ENCODE assay signal across 9 cellular contexts in the genomic region with DNA sequence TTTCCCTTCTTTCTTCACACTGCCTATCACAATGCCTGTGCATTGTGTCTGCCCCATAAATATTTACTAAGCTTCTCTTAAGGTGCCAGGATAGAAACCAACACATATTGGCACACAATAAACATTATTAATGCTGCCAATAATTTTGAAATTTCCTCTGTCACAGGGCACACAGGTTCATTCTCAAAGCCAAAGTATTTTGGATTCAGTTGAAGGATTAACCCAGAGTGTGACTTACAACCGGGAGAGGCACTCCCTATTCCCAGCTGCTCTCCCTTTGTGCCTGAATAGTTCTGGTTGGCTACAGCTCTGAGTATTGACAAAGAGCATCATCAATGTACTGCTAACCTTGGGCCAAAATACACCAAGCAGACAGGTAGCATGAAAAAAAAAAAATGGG. TPM values are rescaled to one million over a fixed set of nuclear protein-coding genes. Genes with fewer than 3 reads are reported as not detected.
DNase-seq lines count a peak whose midpoint lies in the region; ATAC-seq and TF ChIP-seq lines count a peak whose summit lies in the region.
"Had no signal": no experiment of that assay in that cellular context is flagged by ENCODE, and none has a peak within 500 bp of the region (broad histone marks: within the 10 kb centered on the region; RNA-seq: fewer than 3 reads in every experiment).

No MANE protein-coding gene starts in this region.

- peak in 1 of 2 donors; percentile 5 for ATAC-seq in naive thymus-derived CD8-positive, alpha-beta T cell
- ATAC-seq in HG03460 (IDR thresholded peaks at IDR 0.05; ENCODE audit: unreplicated experiment), result no peak

- peaks cover 73% of the 10 kb centered on the region for H3K4me1 ChIP-seq in CD4-positive, alpha-beta memory T cell (ENCODE audit: insufficient read depth, low read length)
- H3K4me1 ChIP-seq in DOHH2 (ENCODE audit: control insufficient read depth, low read length), result peaks cover 78% of the 10 kb centered on the region
- H3K4me1 ChIP-seq in vagina, result no peaks in the 10 kb centered on the region

- intact Hi-C loops in CD4-positive, alpha-beta memory T cell (cut with micrococcal nuclease), result loop anchor here (1.0 to 5.0 kb wide), 3 partner anchors 20 to 94 kb away; no protein-coding TSS in a partner anchor
- intact Hi-C loops in activated T-helper 1 cell treated with anti-CD3 and anti-CD28 coated beads, Interleukin-12 subunit alpha, Interleukin-12 subunit beta, Interleukin-2, Interleukin-4 antibody, amounts not matched to agents 30 ng/mL and 10 ng/mL and 1 ng/mL, durations not matched to agents 14 hours and 24 hours and 36 hours (cut with micrococcal nuclease), result no loop called here
- intact Hi-C loops in vagina (cut with DNase I), result no loop called here

- H3K9me3 Mint-ChIP-seq in CD4-positive, alpha-beta memory T cell, result peaks cover 0 to 2% (median 0%) of the 10 kb centered on the region in 8 donors
- no peaks in the 10 kb centered on the region for H3K9me3 Mint-ChIP-seq in activated T-helper 1 cell treated with anti-CD3 and anti-CD28 coated beads, Interleukin-12 subunit alpha, Interleukin-12 subunit beta, Interleukin-2, Interleukin-4 antibody, amounts not matched to agents 30 ng/mL and 10 ng/mL and 1 ng/mL, durations not matched to agents 14 hours and 24 hours and 36 hours
- no peaks in the 10 kb centered on the region for H3K9me3 Mint-ChIP-seq in naive thymus-derived CD8-positive, alpha-beta T cell
- H3K9me3 Mint-ChIP-seq: CD14-positive monocyte had no signal

- H3K27me3 ChIP-seq in CD4-positive, alpha-beta memory T cell (ENCODE audit: insufficient read depth, low read length), result no peaks in the 10 kb centered on the region
- no peaks in the 10 kb centered on the region for H3K27me3 ChIP-seq in DOHH2 (ENCODE audit: control insufficient read depth, low read length)
- no peaks in the 10 kb centered on the region for H3K27me3 ChIP-seq in vagina

- H3K4me2 ChIP-seq in DOHH2 (ENCODE audit: low read length), result peak overlapping the region; percentile 74

- H3K4me1 Mint-ChIP-seq in CD4-positive, alpha-beta memory T cell, result peaks cover 51 to 88% (median 73%) of the 10 kb centered on the region in 4 donors
- peaks cover 65% of the 10 kb centered on the region for H3K4me1 Mint-ChIP-seq in activated T-helper 1 cell treated with anti-CD3 and anti-CD28 coated beads, Interleukin-12 subunit alpha, Interleukin-12 subunit beta, Interleukin-2, Interleukin-4 antibody, amounts not matched to agents 30 ng/mL and 10 ng/mL and 1 ng/mL, durations not matched to agents 14 hours and 24 hours and 36 hours (ENCODE audit: low read depth)
- H3K4me1 Mint-ChIP-seq in naive thymus-derived CD8-positive, alpha-beta T cell, result peaks cover 43 to 89% (median 84%) of the 10 kb centered on the region in 4 donors

- no peaks in the 10 kb centered on the region for H4K20me1 ChIP-seq in DOHH2 (ENCODE audit: control insufficient read depth, insufficient read depth, low read depth, low read length)

- TF ChIP-seq CTCF in DOHH2 (IDR thresholded peaks at IDR 0.05; ENCODE audit: low read depth, low read length, poor library complexity, severe bottlenecking) (no peak), vagina (IDR thresholded peaks at IDR 0.05) (no peak)

- POLR2A ChIA-PET in CD4-positive, alpha-beta memory T cell (lab: Charles Lee; ENCODE audit: partially characterized antibody), result interaction anchor here (0.7 to 3.2 kb wide), 11 partner anchors 8 to 187 kb away, joined by 3 to 32 read pairs (median 8); a partner anchor contains a TSS
- POLR2A ChIA-PET in naive thymus-derived CD8-positive, alpha-beta T cell (lab: Charles Lee), result interaction anchor here (0.7 to 5.8 kb wide), 9 partner anchors 8 to 92 kb away, joined by 4 to 54 read pairs (median 5); a partner anchor contains a TSS

- peak overlapping the region; percentile 74 to 98 (median 90) for H3K27ac Mint-ChIP-seq in CD4-positive, alpha-beta memory T cell
- H3K27ac Mint-ChIP-seq in activated T-helper 1 cell treated with anti-CD3 and anti-CD28 coated beads, Interleukin-12 subunit alpha, Interleukin-12 subunit beta, Interleukin-2, Interleukin-4 antibody, amounts not matched to agents 30 ng/mL and 10 ng/mL and 1 ng/mL, durations not matched to agents 14 hours and 24 hours and 36 hours, result peak overlapping the region; percentile 88
- peak overlapping the region; percentile 90 to 98 (median 94) for H3K27ac Mint-ChIP-seq in naive thymus-derived CD8-positive, alpha-beta T cell

- no peaks in the 10 kb centered on the region for H3K79me2 ChIP-seq in DOHH2 (ENCODE audit: control insufficient read depth, low read length)

- CTCF ChIA-PET in CD4-positive, alpha-beta memory T cell (lab: Charles Lee; ENCODE audit: partially characterized antibody), result interaction anchor here (0.7 to 3.5 kb wide), 9 partner anchors 9 to 172 kb away, joined by 3 to 18 read pairs (median 3); no protein-coding TSS in a partner anchor

- no peaks in the 10 kb centered on the region for H3K36me3 ChIP-seq in CD4-positive, alpha-beta memory T cell (ENCODE audit: insufficient read depth, low read length)
- peaks cover 3% of the 10 kb centered on the region; the same call in 1 of the 2 replicates for H3K36me3 ChIP-seq in DOHH2 (ENCODE audit: control insufficient read depth, low read length)
- no peaks in the 10 kb centered on the region for H3K36me3 ChIP-seq in vagina

- H3K4me3 Mint-ChIP-seq in CD4-positive, alpha-beta memory T cell, result peak overlapping the region; percentile 23 to 83 (median 74)
- H3K4me3 Mint-ChIP-seq in activated T-helper 1 cell treated with anti-CD3 and anti-CD28 coated beads, Interleukin-12 subunit alpha, Interleukin-12 subunit beta, Interleukin-2, Interleukin-4 antibody, amounts not matched to agents 30 ng/mL and 10 ng/mL and 1 ng/mL, durations not matched to agents 14 hours and 24 hours and 36 hours, result peak overlapping the region; percentile 41
- H3K4me3 Mint-ChIP-seq in naive thymus-derived CD8-positive, alpha-beta T cell, result peak overlapping the region; percentile 60 to 85 (median 70)
- H3K4me3 Mint-ChIP-seq: CD14-positive monocyte had no signal

- no peaks in the 10 kb centered on the region for H3K36me3 Mint-ChIP-seq in CD4-positive, alpha-beta memory T cell
- H3K36me3 Mint-ChIP-seq in activated T-helper 1 cell treated with anti-CD3 and anti-CD28 coated beads, Interleukin-12 subunit alpha, Interleukin-12 subunit beta, Interleukin-2, Interleukin-4 antibody, amounts not matched to agents 30 ng/mL and 10 ng/mL and 1 ng/mL, durations not matched to agents 14 hours and 24 hours and 36 hours (ENCODE audit: low read depth), result peaks cover 5% of the 10 kb centered on the region
- H3K36me3 Mint-ChIP-seq in naive thymus-derived CD8-positive, alpha-beta T cell, result peaks cover 0 to 6% (median 0%) of the 10 kb centered on the region in 3 donors
- H3K36me3 Mint-ChIP-seq: CD14-positive monocyte had no signal

- no peaks in the 10 kb centered on the region for H3K27me3 Mint-ChIP-seq in CD4-positive, alpha-beta memory T cell
- H3K27me3 Mint-ChIP-seq in activated T-helper 1 cell treated with anti-CD3 and anti-CD28 coated beads, Interleukin-12 subunit alpha, Interleukin-12 subunit beta, Interleukin-2, Interleukin-4 antibody, amounts not matched to agents 30 ng/mL and 10 ng/mL and 1 ng/mL, durations not matched to agents 14 hours and 24 hours and 36 hours (ENCODE audit: insufficient read depth), result no peaks in the 10 kb centered on the region
- no peaks in the 10 kb centered on the region for H3K27me3 Mint-ChIP-seq in naive thymus-derived CD8-positive, alpha-beta T cell

- H3K9me3 ChIP-seq in CD4-positive, alpha-beta memory T cell (ENCODE audit: control insufficient read depth in 1 of 2, low read length in 2 of 2), result no peaks in the 10 kb centered on the region
- H3K9me3 ChIP-seq in DOHH2 (ENCODE audit: control insufficient read depth, insufficient read depth, low read length) (no peaks in the 10 kb centered on the region), vagina (no peaks in the 10 kb centered on the region)

- no peaks in the 10 kb centered on the region for H3K9me2 ChIP-seq in DOHH2 (replicated peaks; ENCODE audit: control insufficient read depth, low read length)

- H3F3A ChIP-seq in DOHH2 (ENCODE audit: control insufficient read depth, insufficient read depth), result peaks cover 28% of the 10 kb centered on the region

- no peak for TF ChIP-seq POLR2A in vagina (IDR thresholded peaks at IDR 0.05)

- H3K4me3 ChIP-seq in CD4-positive, alpha-beta memory T cell (ENCODE audit: low read length in 2 of 2), result peak overlapping the region in 1 of 2 donors; percentile 19
- H3K4me3 ChIP-seq in DOHH2 (ENCODE audit: low read length) (peak overlapping the region; percentile 54), vagina (no peak overlapping the region)

- peak overlapping the region; percentile 60 for H3K27ac ChIP-seq in CD4-positive, alpha-beta memory T cell (ENCODE audit: low read depth, low read length)
- peak overlapping the region; percentile 87 for H3K27ac ChIP-seq in DOHH2 (ENCODE audit: low read depth, low read length)
- no peak overlapping the region for H3K27ac ChIP-seq in vagina

- DNase-seq in CD4-positive, alpha-beta memory T cell, result no peak
- no peak for DNase-seq in activated T-helper 1 cell treated with anti-CD3 and anti-CD28 coated beads, Interleukin-12 subunit alpha, Interleukin-12 subunit beta, Interleukin-2, Interleukin-4 antibody, amounts not matched to agents 30 ng/mL and 10 ng/mL and 1 ng/mL, durations not matched to agents 14 hours and 24 hours and 36 hours (ENCODE audit: low spot score)
- no peak for DNase-seq in naive thymus-derived CD8-positive, alpha-beta T cell
- DNase-seq in NCI-H524 treated with DMSO at 0.1 percent for 48 hours (lab: John Stamatoyannopoulos, UW) (no peak), vagina (ENCODE audit: extremely low spot score in 2 of 2) (no peak)
- DNase-seq: mesenchymal stem cell had no signal

RNA-seq across cellular contexts. Expression of a gene that starts 46.6 kb away (rescaled TPM):
- total RNA-seq in CD4-positive, alpha-beta memory T cell, result 100 to 1,000 TPM; 251 to 256 TPM
- 10 to 100 TPM; 46.5 to 74.3 TPM for polyA plus RNA-seq in CD4-positive, alpha-beta memory T cell
- total RNA-seq in activated T-helper 1 cell treated with anti-CD3 and anti-CD28 coated beads, Interleukin-12 subunit alpha, Interleukin-12 subunit beta, Interleukin-2, Interleukin-4 antibody, amounts not matched to agents 30 ng/mL and 10 ng/mL and 1 ng/mL, durations not matched to agents 14 hours and 24 hours and 36 hours, result 238 and 240 TPM in 2 replicates
- total RNA-seq in naive thymus-derived CD8-positive, alpha-beta T cell, result 100 to 1,000 TPM; 248 to 261 TPM
- 10 to 100 TPM; 59.1 to 65.0 (median 60.6) TPM for polyA plus RNA-seq in naive thymus-derived CD8-positive, alpha-beta T cell
- 358 TPM for total RNA-seq in vagina
